ENCODE assay signal across 8 cellular contexts in genomic region chr6:30782425-30783014, GRCh38. TPM values are rescaled to one million over a fixed set of nuclear protein-coding genes. Genes with fewer than 3 reads are reported as not detected.
DNase-seq lines count a peak whose midpoint lies in the region; ATAC-seq and TF ChIP-seq lines count a peak whose summit lies in the region.

No MANE protein-coding gene starts in this region.

- intact Hi-C loops in natural killer cell (cut with micrococcal nuclease): no loop called here

- H3K4me1 ChIP-seq in mucosa of rectum (ENCODE audit: control insufficient read depth in 2 of 2, insufficient read depth in 2 of 2, low read length in 2 of 2): peaks cover 31 to 43% of the 10 kb centered on the region in 2 donors

- H3K9me3 Mint-ChIP-seq in natural killer cell treated with Interleukin-12 subunit alpha and Interleukin-12 subunit beta and Interleukin-15 and Interleukin-18, amount 100 ng/mL, for 72 hours: no peaks in the 10 kb centered on the region
- H3K9me3 Mint-ChIP-seq in natural killer cell: no peaks in the 10 kb centered on the region

- in situ Hi-C loops in brain microvascular endothelial cell (cut with HindIII; ENCODE audit: low pct_ligation_motif_present, low sequenced_read_pairs): no loop called here

- H3K27ac ChIP-seq in brain microvascular endothelial cell: peak overlapping the region; percentile 99
- H3K27ac ChIP-seq in mucosa of rectum (ENCODE audit: low read depth in 2 of 2, low read length in 2 of 2): peak overlapping the region; percentile 90 to 99

- H3K9me3 ChIP-seq in mucosa of rectum (ENCODE audit: control insufficient read depth in 2 of 2, low read length in 2 of 2): no peaks in the 10 kb centered on the region

- no peaks in the 10 kb centered on the region for H3K27me3 ChIP-seq in brain microvascular endothelial cell (replicated peaks)
- H3K27me3 ChIP-seq in mucosa of rectum (ENCODE audit: control insufficient read depth in 2 of 2, insufficient read depth in 2 of 2, low read length in 2 of 2): no peaks in the 10 kb centered on the region

- peaks cover 42 to 45% of the 10 kb centered on the region in 2 donors for H3K4me1 Mint-ChIP-seq in natural killer cell treated with Interleukin-12 subunit alpha and Interleukin-12 subunit beta and Interleukin-15 and Interleukin-18, amount 100 ng/mL, for 72 hours (ENCODE audit: low read depth in 2 of 2)
- H3K4me1 Mint-ChIP-seq in natural killer cell: peaks cover 21 to 27% of the 10 kb centered on the region in 2 donors

- ATAC-seq in natural killer cell treated with Interleukin-12 subunit alpha and Interleukin-12 subunit beta and Interleukin-15 and Interleukin-18, amount 100 ng/mL, for 72 hours: no peak
- ATAC-seq in natural killer cell (no peak), HG03045 (IDR thresholded peaks at IDR 0.05; ENCODE audit: unreplicated experiment) (no peak), GM21723 (IDR thresholded peaks at IDR 0.05; ENCODE audit: unreplicated experiment) (no peak)

- no peak overlapping the region for H3K4me3 Mint-ChIP-seq in natural killer cell treated with Interleukin-12 subunit alpha and Interleukin-12 subunit beta and Interleukin-15 and Interleukin-18, amount 100 ng/mL, for 72 hours
- no peak overlapping the region for H3K4me3 Mint-ChIP-seq in natural killer cell

- no peaks in the 10 kb centered on the region for H3K36me3 Mint-ChIP-seq in natural killer cell treated with Interleukin-12 subunit alpha and Interleukin-12 subunit beta and Interleukin-15 and Interleukin-18, amount 100 ng/mL, for 72 hours
- H3K36me3 Mint-ChIP-seq in natural killer cell: no peaks in the 10 kb centered on the region

- peak overlapping the region; percentile 70 to 81 for H3K27ac Mint-ChIP-seq in natural killer cell treated with Interleukin-12 subunit alpha and Interleukin-12 subunit beta and Interleukin-15 and Interleukin-18, amount 100 ng/mL, for 72 hours
- H3K27ac Mint-ChIP-seq in natural killer cell: no peak overlapping the region

- H3K36me3 ChIP-seq in brain microvascular endothelial cell (replicated peaks): no peaks in the 10 kb centered on the region
- no peaks in the 10 kb centered on the region for H3K36me3 ChIP-seq in mucosa of rectum (ENCODE audit: control insufficient read depth in 2 of 2, insufficient read depth in 2 of 2, low read length in 2 of 2)

- no peak overlapping the region for H3K4me3 ChIP-seq in brain microvascular endothelial cell (ENCODE audit: low read depth, low read length)
- H3K4me3 ChIP-seq in mucosa of rectum (ENCODE audit: low read length in 2 of 2): peak overlapping the region; percentile 38 to 58

- DNase-seq in natural killer cell treated with Interleukin-12 subunit alpha and Interleukin-12 subunit beta and Interleukin-15 and Interleukin-18, amount 100 ng/mL, for 72 hours (ENCODE audit: low spot score): no peak
- DNase-seq in natural killer cell (no peak), brain microvascular endothelial cell (no peak), ureter (ENCODE audit: low spot score) (no peak)
- DNase-seq in activated CD4-positive, CD25-positive, alpha-beta regulatory T cell treated with anti-CD3 and anti-CD28 coated beads, Interleukin-2, amount 50 U/mL, for 72 hours: no peak

- no peak for TF ChIP-seq CTCF in natural killer cell (IDR thresholded peaks at IDR 0.05)
- no peak for TF ChIP-seq CTCF in brain microvascular endothelial cell (IDR thresholded peaks at IDR 0.05; ENCODE audit: low read depth, low read length, missing control alignments)

- H3K27me3 Mint-ChIP-seq in natural killer cell treated with Interleukin-12 subunit alpha and Interleukin-12 subunit beta and Interleukin-15 and Interleukin-18, amount 100 ng/mL, for 72 hours: peaks cover 0 to 6% of the 10 kb centered on the region in 2 donors
- peaks cover 0 to 10% of the 10 kb centered on the region in 2 donors for H3K27me3 Mint-ChIP-seq in natural killer cell (ENCODE audit: low read depth in 2 of 2)

- H3K9ac ChIP-seq in mucosa of rectum (ENCODE audit: low read depth in 1 of 2, low read length in 2 of 2): peak overlapping the region; percentile 57 to 67

RNA-seq across cellular contexts. Expression of gene IER3, which starts 38.2 kb away (rescaled TPM):
- total RNA-seq in natural killer cell treated with Interleukin-12 subunit alpha and Interleukin-12 subunit beta and Interleukin-15 and Interleukin-18, amount 100 ng/mL, for 72 hours: 100 to 1,000 TPM; 128 to 346 TPM
- 100 to 1,000 TPM in 1 of 3 donors, 10 to 100 TPM in 2; 39.7 to 105 (median 66.5) TPM for total RNA-seq in natural killer cell
- 23.8 TPM for total RNA-seq in ureter

RNA-seq across cellular contexts. Expression of gene FLOT1, which starts 40.0 kb away (rescaled TPM):
- total RNA-seq in natural killer cell treated with Interleukin-12 subunit alpha and Interleukin-12 subunit beta and Interleukin-15 and Interleukin-18, amount 100 ng/mL, for 72 hours: 100 to 1,000 TPM; 219 to 319 TPM
- total RNA-seq in natural killer cell (100 to 1,000 TPM in 1 of 3 donors, 10 to 100 TPM in 2; 73.1 to 113 (median 94.2) TPM), ureter (133 TPM)

Comparison
In these comparisons a context has a peak if more than half of its experiments do, and no peak if none do; other contexts are left out.
1. H3K27ac Mint-ChIP-seq: peak in natural killer cell treated with Interleukin-12 subunit alpha and Interleukin-12 subunit beta and Interleukin-15 and Interleukin-18, amount 100 ng/mL, for 72 hours (2 of 2); none in natural killer cell (0 of 2).